ENCODE assay signal across 18 cellular contexts in genomic region chr12:93047118-93047517, GRCh38.
DNase-seq lines count a peak whose midpoint lies in the region; ATAC-seq, FAIRE-seq and TF ChIP-seq lines count a peak whose summit lies in the region.
"Had no signal": no experiment of that assay in that cellular context is flagged by ENCODE, and none has a peak within 500 bp of the region (broad histone marks: within the 10 kb centered on the region; RNA-seq: fewer than 3 reads in every experiment).

No MANE protein-coding gene starts in this region.

- no peak overlapping the region for H3K9ac ChIP-seq in IMR-90 (ENCODE audit: low read depth, low read length)
- H3K9ac ChIP-seq in endodermal cell (ENCODE audit: extremely low read depth, low read length, poor library complexity, severe bottlenecking): no peak overlapping the region
- no peak overlapping the region for H3K9ac ChIP-seq in HepG2 (ENCODE audit: insufficient read depth, low read depth, low read length)

- no peaks in the 10 kb centered on the region for H3K79me1 ChIP-seq in IMR-90 (ENCODE audit: low read depth in 1 of 2, low read length in 2 of 2)

- H3K4me1 Mint-ChIP-seq in MCF 10A (ENCODE audit: insufficient read depth, unreplicated experiment): peaks cover 5% of the 10 kb centered on the region
- H3K4me1 Mint-ChIP-seq in endodermal cell: peaks cover 39% of the 10 kb centered on the region
- H3K4me1 Mint-ChIP-seq: CD4-positive, alpha-beta memory T cell had no signal

- no peak overlapping the region for H3K4me2 ChIP-seq in IMR-90 (ENCODE audit: low read depth, low read length)
- no peak overlapping the region for H3K4me2 ChIP-seq in HepG2 (ENCODE audit: low read depth, low read length)
- H3K4me2 ChIP-seq: GM23338 had no signal

- no TSS peak for BruUV-seq in MCF 10A (replicated peaks; lab: Mats Ljungman, UMichigan)
- no TSS peak for BruUV-seq in IMR-90 (replicated peaks; lab: Mats Ljungman, UMichigan)
- BruUV-seq in HepG2 (replicated peaks; lab: Mats Ljungman, UMichigan): no TSS peak

- peaks cover 4% of the 10 kb centered on the region for H3K9me1 ChIP-seq in IMR-90 (ENCODE audit: insufficient read depth, low read length)

- H3K9me3 Mint-ChIP-seq in MCF 10A (ENCODE audit: unreplicated experiment): no peaks in the 10 kb centered on the region
- H3K9me3 Mint-ChIP-seq in endodermal cell: peaks cover 12% of the 10 kb centered on the region
- H3K9me3 Mint-ChIP-seq: HFFc6 had no signal

- no peak overlapping the region for H3K56ac ChIP-seq in IMR-90 (ENCODE audit: extremely low read depth, insufficient read depth, low read length)

- no peaks in the 10 kb centered on the region for H3K27me3 ChIP-seq in breast epithelium
- no peaks in the 10 kb centered on the region for H3K27me3 ChIP-seq in IMR-90 (ENCODE audit: control insufficient read depth, insufficient read depth, low read length)
- no peaks in the 10 kb centered on the region for H3K27me3 ChIP-seq in endodermal cell (ENCODE audit: control insufficient read depth, insufficient read depth, low read length, poor library complexity, severe bottlenecking)
- no peaks in the 10 kb centered on the region for H3K27me3 ChIP-seq in HepG2 (ENCODE audit: control insufficient read depth in 1 of 2, insufficient read depth in 2 of 2, low read length in 2 of 2)
- H3K27me3 ChIP-seq in small intestine (ENCODE audit: control insufficient read depth in 2 of 2, insufficient read depth in 2 of 2, low read length in 2 of 2): no peaks in the 10 kb centered on the region

- no peak overlapping the region for H3K23ac ChIP-seq in IMR-90 (ENCODE audit: low read depth, low read length)

- H3K9me3 ChIP-seq in breast epithelium (no peaks in the 10 kb centered on the region), IMR-90 (ENCODE audit: control insufficient read depth, insufficient read depth, low read length) (no peaks in the 10 kb centered on the region), endodermal cell (ENCODE audit: control insufficient read depth, low read length) (peaks cover 7% of the 10 kb centered on the region), HepG2 (ENCODE audit: low read length) (no peaks in the 10 kb centered on the region), small intestine (ENCODE audit: control insufficient read depth, low read depth) (no peaks in the 10 kb centered on the region)

- no peak overlapping the region for H3K4ac ChIP-seq in IMR-90 (ENCODE audit: low read depth, low read length)

- FAIRE-seq in HepG2 (lab: Jason Lieb, UNC) (no peak), small intestine (lab: Jason Lieb, UNC) (no peak)
- FAIRE-seq: GM12891 had no signal

- no peak overlapping the region for H4K5ac ChIP-seq in IMR-90 (ENCODE audit: low read depth, low read length)

- no peak overlapping the region for H3K27ac ChIP-seq in breast epithelium
- H3K27ac ChIP-seq in IMR-90 (ENCODE audit: insufficient read depth, low read length): no peak overlapping the region
- no peak overlapping the region for H3K27ac ChIP-seq in endodermal cell (ENCODE audit: low read depth, low read length)
- no peak overlapping the region for H3K27ac ChIP-seq in HepG2 (ENCODE audit: extremely low read length, insufficient read depth, low read length)
- no peak overlapping the region for H3K27ac ChIP-seq in small intestine (ENCODE audit: low read depth in 1 of 2, low read length in 1 of 2)

- H2BK20ac ChIP-seq in IMR-90 (ENCODE audit: low read depth, low read length): no peak overlapping the region

- no peak overlapping the region for H2BK120ac ChIP-seq in IMR-90 (ENCODE audit: low read depth, low read length)

- no peak overlapping the region for H3K14ac ChIP-seq in IMR-90 (replicated peaks; ENCODE audit: low read depth, low read length)

- H3K4me1 ChIP-seq in breast epithelium (no peaks in the 10 kb centered on the region), IMR-90 (ENCODE audit: control insufficient read depth, insufficient read depth, low read length) (peaks cover 2% of the 10 kb centered on the region), endodermal cell (ENCODE audit: control insufficient read depth, insufficient read depth, low read length) (peaks cover 10% of the 10 kb centered on the region), HepG2 (ENCODE audit: insufficient read depth, low read length) (peaks cover 38% of the 10 kb centered on the region), small intestine (ENCODE audit: control insufficient read depth in 2 of 2, insufficient read depth in 1 of 2, low read depth in 1 of 2, low read length in 1 of 2) (peaks cover 0 to 3% of the 10 kb centered on the region in 2 donors)

- no CpG with 5 or more reads among the region's 1 CpG for WGBS in IMR-90 (ENCODE audit: extremely low coverage in 2 of 2, insufficient read length in 1 of 2), 2 experiments
- 100% methylated on average over 1 of the region's 1 CpG; no CpG with 5 or more reads in 1 of the 2 experiments for WGBS in endodermal cell (ENCODE audit: insufficient coverage in 1 of 2, insufficient read length in 1 of 2), 2 experiments
- 100% methylated on average over 1 of the region's 1 CpG for WGBS in HepG2 (ENCODE audit: low lambda C conversion rate)
- 93 to 97% (median 95%) methylated on average over 1 of the region's 1 CpG for WGBS in small intestine, 3 donors

- no peak overlapping the region for H2AK5ac ChIP-seq in IMR-90 (ENCODE audit: low read depth, low read length)

- H2AFZ ChIP-seq in IMR-90 (replicated peaks; ENCODE audit: low read length, poor library complexity): no peak overlapping the region
- H2AFZ ChIP-seq in HepG2 (ENCODE audit: low read length): no peak overlapping the region
- H2AFZ ChIP-seq: GM23338 had no signal

- H3K18ac ChIP-seq in IMR-90 (ENCODE audit: low read depth, low read length): no peak overlapping the region

- no peaks in the 10 kb centered on the region for H3K79me2 ChIP-seq in HepG2 (ENCODE audit: insufficient read depth, low read length)

- POLR2A ChIA-PET in MCF 10A (lab: Yijun Ruan, JAX): interaction anchor here (0.7 to 1.1 kb wide), 2 partner anchors 13 to 327 kb away, joined by 4 read pairs; no protein-coding TSS in a partner anchor
- POLR2A ChIA-PET in IMR-90 (lab: Charles Lee; ENCODE audit: unreplicated experiment): no interaction called here
- POLR2A ChIA-PET in HepG2 (lab: Yijun Ruan, JAX): no interaction called here

- intact Hi-C loops in MCF 10A (cut with micrococcal nuclease) (no loop called here), breast epithelium (cut with DNase I; ENCODE audit: low total_unique reads) (no loop called here), IMR-90 (cut with micrococcal nuclease) (no loop called here), HepG2 (cut with micrococcal nuclease; ENCODE audit: unreplicated experiment) (no loop called here)

- ATAC-seq in IMR-90 (ENCODE audit: low read depth): no peak
- no peak for ATAC-seq in HepG2
- ATAC-seq: GM23338 had no signal

- no peak for TF ChIP-seq RAD21 in IMR-90 (IDR thresholded peaks at IDR 0.05; ENCODE audit: low read length)
- TF ChIP-seq RAD21 in HepG2 (CRISPR knock-in tag; IDR thresholded peaks at IDR 0.05): no peak

- in situ Hi-C loops in IMR-90 (cut with MboI; ENCODE audit: low sequenced_read_pairs): no loop called here
- in situ Hi-C loops in HepG2 (cut with HindIII; ENCODE audit: extremely low pct_ligation_motif_present, low pct_unique_long_range_greater_than_20kb): no loop called here

- H3K4me3 Mint-ChIP-seq in MCF 10A (ENCODE audit: unreplicated experiment) (no peak overlapping the region), endodermal cell (no peak overlapping the region)
- H3K4me3 Mint-ChIP-seq: CD4-positive, alpha-beta memory T cell; GM23338; H9; HFFc6 had no signal

- H3K27me3 Mint-ChIP-seq in MCF 10A (ENCODE audit: insufficient read depth, unreplicated experiment) (no peaks in the 10 kb centered on the region), endodermal cell (ENCODE audit: insufficient read depth) (no peaks in the 10 kb centered on the region)

- CTCF ChIA-PET in MCF 10A (lab: Yijun Ruan, JAX) (no interaction called here), IMR-90 (lab: Yijun Ruan, JAX) (no interaction called here), HepG2 (lab: Yijun Ruan, JAX; ENCODE audit: low intra/inter-chr PET ratio, low total read pairs) (no interaction called here)

- TF ChIP-seq EP300 in HepG2 (IDR thresholded peaks at IDR 0.05; ENCODE audit: low read depth in 2 of 2, low read length in 2 of 2): no peak
- TF ChIP-seq EP300 in HepG2 (CRISPR knock-in tag; IDR thresholded peaks at IDR 0.05; ENCODE audit: borderline replicate concordance): no peak

- H3K4me3 ChIP-seq in breast epithelium: no peak overlapping the region
- no peak overlapping the region for H3K4me3 ChIP-seq in IMR-90 (ENCODE audit: insufficient read depth, low read depth, low read length)
- peak overlapping the region; percentile 1 for H3K4me3 ChIP-seq in endodermal cell (ENCODE audit: low read length)
- no peak overlapping the region for H3K4me3 ChIP-seq in HepG2 (replicated peaks in 1 of 3; ENCODE audit: insufficient read depth in 1 of 3, low read depth in 2 of 3, low read length in 3 of 3)
- H3K4me3 ChIP-seq in small intestine (ENCODE audit: low read depth in 1 of 2, low read length in 2 of 2): no peak overlapping the region
- H3K4me3 ChIP-seq: GM23338 had no signal

- H3K27ac Mint-ChIP-seq in MCF 10A (ENCODE audit: low read depth, unreplicated experiment): no peak overlapping the region
- H3K27ac Mint-ChIP-seq in endodermal cell: no peak overlapping the region
- H3K27ac Mint-ChIP-seq: CD4-positive, alpha-beta memory T cell; GM23338; H9; HFFc6 had no signal

- no peaks in the 10 kb centered on the region for H4K20me1 ChIP-seq in IMR-90 (ENCODE audit: insufficient read depth, low read length)
- no peaks in the 10 kb centered on the region for H4K20me1 ChIP-seq in HepG2 (ENCODE audit: insufficient read depth, low read length)

- TF ChIP-seq CTCF in MCF 10A (IDR thresholded peaks at IDR 0.05; ENCODE audit: unreplicated experiment) (no peak), breast epithelium (IDR thresholded peaks at IDR 0.05) (no peak), IMR-90 (conservative IDR thresholded peaks at IDR 0.05; ENCODE audit: low read depth, low read length) (no peak), endodermal cell (conservative IDR thresholded peaks at IDR 0.05) (no peak), HepG2 (CRISPR knock-in tag; IDR thresholded peaks at IDR 0.05) (no peak)

- H3K36me3 Mint-ChIP-seq in MCF 10A (ENCODE audit: insufficient read depth, unreplicated experiment) (no peaks in the 10 kb centered on the region), endodermal cell (ENCODE audit: low read depth) (peaks cover 3% of the 10 kb centered on the region)
- H3K36me3 Mint-ChIP-seq: CD4-positive, alpha-beta memory T cell had no signal

- H2BK15ac ChIP-seq in IMR-90 (ENCODE audit: low read depth, low read length): no peak overlapping the region

- no peak overlapping the region for H2BK5ac ChIP-seq in IMR-90 (ENCODE audit: low read depth, low read length, poor library complexity, severe bottlenecking)

- H2AK9ac ChIP-seq in IMR-90 (replicated peaks; ENCODE audit: low read depth, low read length, poor library complexity): no peak overlapping the region

- H3K36me3 ChIP-seq in breast epithelium (no peaks in the 10 kb centered on the region), IMR-90 (ENCODE audit: control insufficient read depth, insufficient read depth, low read length) (no peaks in the 10 kb centered on the region), endodermal cell (ENCODE audit: control insufficient read depth, insufficient read depth, low read length) (no peaks in the 10 kb centered on the region), HepG2 (replicated peaks in 1 of 2; ENCODE audit: control insufficient read depth in 1 of 2, insufficient read depth in 2 of 2, low read length in 2 of 2) (no peaks in the 10 kb centered on the region), small intestine (ENCODE audit: control insufficient read depth in 2 of 2, insufficient read depth in 2 of 2, low read length in 2 of 2) (no peaks in the 10 kb centered on the region)

- no peak overlapping the region for H4K91ac ChIP-seq in IMR-90 (ENCODE audit: insufficient read depth, low read depth, low read length)

- peak; percentile 19 for DNase-seq in MCF 10A (ENCODE audit: unreplicated experiment)
- no peak for DNase-seq in breast epithelium (ENCODE audit: low spot score in 2 of 2)
- DNase-seq in IMR-90: no peak
- no peak for DNase-seq in endodermal cell
- no peak for DNase-seq in HepG2 (ENCODE audit: low spot score)
- no peak for DNase-seq in dedifferentiated amniotic fluid mesenchymal stem cell (ENCODE audit: extremely low spot score)
- DNase-seq in NCI-H748 treated with DMSO at 0.1 percent for 48 hours (lab: John Stamatoyannopoulos, UW): no peak
- DNase-seq in small intestine: no peak
- DNase-seq: C1 segment of cervical spinal cord; Calu3; CD4-positive, alpha-beta memory T cell; COR-L47; DMS79; GF-D8; H9; HFFc6 had no signal

- dilution Hi-C loops in IMR-90 (cut with HindIII; ENCODE audit: low sequenced_read_pairs, unreplicated experiment): no loop called here

- TF ChIP-seq POLR2A in breast epithelium (IDR thresholded peaks at IDR 0.05): no peak
- no peak for TF ChIP-seq POLR2A in IMR-90 (IDR thresholded peaks at IDR 0.05; ENCODE audit: low read depth, low read length)
- TF ChIP-seq POLR2A in HepG2 (IDR thresholded peaks at IDR 0.05; ENCODE audit: insufficient read depth in 1 of 2, low read depth in 2 of 2, low read length in 2 of 2): no peak

- no peak overlapping the region for H4K8ac ChIP-seq in IMR-90 (ENCODE audit: low read depth in 2 of 2, low read length in 2 of 2)
